Comparison of ENCODE assay signal across 11 cellular contexts in the genomic region with DNA sequence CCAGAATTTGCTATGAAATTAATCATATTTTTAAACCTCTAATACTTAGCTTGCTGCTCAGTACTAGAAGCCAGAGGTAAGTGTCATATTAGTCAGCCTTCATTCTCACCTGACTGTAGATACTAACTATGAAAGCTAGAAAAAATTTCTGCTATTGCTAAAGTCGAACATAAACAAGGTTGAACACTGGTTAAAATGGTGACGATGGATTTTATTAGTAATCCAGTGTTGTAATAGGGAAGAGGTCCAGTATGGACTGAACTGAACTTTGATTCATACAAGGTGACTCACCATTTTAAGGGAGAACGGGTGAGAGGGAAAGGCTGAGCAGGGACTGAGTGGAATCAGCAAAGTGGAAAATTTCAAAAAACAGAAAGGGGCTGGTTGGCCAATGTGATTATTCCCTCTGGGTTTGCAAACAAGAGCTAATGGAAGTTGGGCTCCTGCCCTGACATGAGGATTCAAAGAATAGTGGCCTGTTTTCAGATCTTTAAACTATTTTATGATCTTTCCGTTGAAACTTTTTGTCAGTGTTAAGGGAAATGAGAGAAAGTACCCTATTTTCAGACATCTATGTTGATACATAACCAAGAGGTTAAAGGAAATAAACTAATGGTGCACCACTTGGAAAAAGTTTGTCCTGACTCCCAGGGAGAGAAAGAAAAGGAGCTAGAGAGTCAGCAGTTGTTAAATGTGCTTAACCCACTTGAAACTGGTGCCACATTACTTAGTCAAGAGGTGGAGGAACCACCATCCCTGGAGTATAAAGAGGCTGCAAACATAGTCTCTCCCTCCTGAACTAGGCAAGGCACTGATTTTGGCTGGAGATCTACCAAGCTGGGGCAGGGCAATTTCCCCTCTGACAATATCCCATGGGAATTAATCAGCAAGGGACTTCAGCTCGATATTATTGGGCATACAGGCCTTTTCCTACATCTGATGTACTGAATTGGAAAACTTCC. TPM values are rescaled to one million over a fixed set of nuclear protein-coding genes. Genes with fewer than 3 reads are reported as not detected.
DNase-seq lines count a peak whose midpoint lies in the region; ATAC-seq and TF ChIP-seq lines count a peak whose summit lies in the region.
"Had no signal": no experiment of that assay in that cellular context is flagged by ENCODE, and none has a peak within 500 bp of the region (broad histone marks: within the 10 kb centered on the region; RNA-seq: fewer than 3 reads in every experiment).

No MANE protein-coding gene starts in this region.

- peak overlapping the region; percentile 85 for H3K27ac Mint-ChIP-seq in Caco-2 (ENCODE audit: unreplicated experiment)

- no peaks in the 10 kb centered on the region; the same call in 1 of the 2 replicates for H3K36me3 ChIP-seq in Caco-2 (ENCODE audit: control insufficient read depth, insufficient read depth, low read length)
- no peaks in the 10 kb centered on the region for H3K36me3 ChIP-seq in SK-N-SH (replicated peaks in 1 of 2; ENCODE audit: control insufficient read depth in 1 of 2, insufficient read depth in 2 of 2, low read length in 1 of 2)

- H4K20me1 ChIP-seq in SK-N-SH (ENCODE audit: insufficient read depth) = no peaks in the 10 kb centered on the region

- CTCF ChIA-PET in Caco-2 (lab: Charles Lee) (interaction anchor here (1.4 kb wide), 2 partner anchors 98 to 133 kb away, joined by 3 to 5 read pairs; no protein-coding TSS in a partner anchor), SK-N-SH (lab: Yijun Ruan, JAX) (interaction anchor here (1.5 kb wide), 2 partner anchors 15 to 98 kb away, joined by 4 to 7 read pairs; no protein-coding TSS in a partner anchor)

- no peak for ATAC-seq in HG03469 (IDR thresholded peaks at IDR 0.05; ENCODE audit: unreplicated experiment)

- no peaks in the 10 kb centered on the region for H3K9me3 ChIP-seq in Caco-2
- no peaks in the 10 kb centered on the region for H3K9me3 ChIP-seq in SK-N-SH

- peaks cover 48% of the 10 kb centered on the region for H3K4me1 Mint-ChIP-seq in Caco-2 (ENCODE audit: low read depth, unreplicated experiment)

- TSS peak; percentile 87 for BruUV-seq in Caco-2 (replicated peaks; lab: Mats Ljungman, UMichigan)

- intact Hi-C loops in Caco-2 (cut with micrococcal nuclease; ENCODE audit: unreplicated experiment) = loop anchor here (2.0 kb wide), 1 partner anchor 35 kb away; no protein-coding TSS in a partner anchor

- DNase-seq in Caco-2 = peak; percentile 63 to 69
- DNase-seq in SK-N-SH = no peak
- DNase-seq in fibroblast of the conjunctiva (ENCODE audit: low read depth) = peak; percentile 94
- peak; percentile 12 for DNase-seq in putamen (ENCODE audit: low spot score)
- no peak for DNase-seq in ecto neural progenitor cell (ENCODE audit: low spot score)
- no peak for DNase-seq in KBM-7
- DNase-seq in activated effector memory CD4-positive, alpha-beta T cell treated with anti-CD3 and anti-CD28 coated beads, Interleukin-2, amount 50 U/mL, for 16 hours = no peak
- DNase-seq: activated CD4-positive, alpha-beta T cell treated with anti-CD3 and anti-CD28 coated beads for 4 hours; DMS 273 treated with DMSO at 0.1 percent for 48 hours; NCI-H2029 treated with DMSO at 0.1 percent for 48 hours had no signal

- TF ChIP-seq EP300 in SK-N-SH (IDR thresholded peaks at IDR 0.05; ENCODE audit: borderline replicate concordance in 1 of 2, low read depth in 1 of 2, low read length in 1 of 2) = no peak

- H3K4me1 ChIP-seq in Caco-2 = peaks cover 51% of the 10 kb centered on the region
- peaks cover 0 to 8% of the 10 kb centered on the region in 2 experiments; a peak in 1 of 4 replicates for H3K4me1 ChIP-seq in SK-N-SH (ENCODE audit: control insufficient read depth in 1 of 2, insufficient read depth in 2 of 2, low read depth in 1 of 2, low read length in 1 of 2)

- POLR2A ChIA-PET in Caco-2 (lab: Charles Lee) (interaction anchor here (0.6 kb wide), 1 partner anchor 1200 kb away, joined by 11 read pairs; no protein-coding TSS in a partner anchor), SK-N-SH (lab: Yijun Ruan, JAX) (no interaction called here)

- peak overlapping the region; percentile 42 for H3K4me3 Mint-ChIP-seq in Caco-2 (ENCODE audit: unreplicated experiment)

- no peaks in the 10 kb centered on the region for H3K27me3 Mint-ChIP-seq in Caco-2 (ENCODE audit: insufficient read depth, unreplicated experiment)

- no peaks in the 10 kb centered on the region for H3K79me2 ChIP-seq in SK-N-SH (ENCODE audit: insufficient read depth)

- H3K36me3 Mint-ChIP-seq in Caco-2 (ENCODE audit: insufficient read depth, unreplicated experiment) = peaks cover 5% of the 10 kb centered on the region

- no peak overlapping the region for H3K9ac ChIP-seq in SK-N-SH

- H3K4me2 ChIP-seq in SK-N-SH = no peak overlapping the region

- no peak for TF ChIP-seq RAD21 in SK-N-SH (IDR thresholded peaks at IDR 0.05; ENCODE audit: low read length)

- in situ Hi-C loops in KBM-7 (cut with MboI; ENCODE audit: low pct_unique_long_range_greater_than_20kb, low sequenced_read_pairs) = no loop called here

- TF ChIP-seq CTCF in Caco-2 (IDR thresholded peaks at IDR 0.05; ENCODE audit: insufficient read depth in 1 of 2, low read depth in 1 of 2, low read length in 1 of 2, severe bottlenecking in 1 of 2, unreplicated experiment in 1 of 2) = no peak
- no peak for TF ChIP-seq CTCF in SK-N-SH (IDR thresholded peaks at IDR 0.05)

- no peaks in the 10 kb centered on the region for H3K27me3 ChIP-seq in Caco-2 (replicated peaks; ENCODE audit: control insufficient read depth, insufficient read depth, low read length)
- H3K27me3 ChIP-seq in SK-N-SH (ENCODE audit: insufficient read depth) = no peaks in the 10 kb centered on the region

- H3F3A ChIP-seq in SK-N-SH (replicated peaks; ENCODE audit: insufficient read depth) = no peaks in the 10 kb centered on the region

- H3K9me3 Mint-ChIP-seq in Caco-2 (ENCODE audit: unreplicated experiment) = peaks cover 9% of the 10 kb centered on the region

- peak overlapping the region in 1 of 2 experiments; percentile 31; a peak in 1 of 4 replicates for H3K27ac ChIP-seq in SK-N-SH (ENCODE audit: low read depth in 2 of 2, low read length in 1 of 2)

- WGBS in SK-N-SH (ENCODE audit: low lambda C conversion rate) = 18% methylated on average over 5 of the region's 5 CpGs

- 0 out of 2 replicates have a peak overlapping the region, but pooled peaks have one; percentile 16 for H2AFZ ChIP-seq in SK-N-SH (ENCODE audit: low read depth)

- H3K4me3 ChIP-seq in Caco-2 (ENCODE audit: low read depth, low read length) (no peak overlapping the region), SK-N-SH (ENCODE audit: low read depth in 2 of 2, low read length in 1 of 2) (no peak overlapping the region)

- H3K9me2 ChIP-seq in SK-N-SH = no peaks in the 10 kb centered on the region

TF ChIP-seq in SK-N-SH, 30 proteins besides CTCF, POLR2A, EP300 and RAD21:
- peak; percentile 40; the same call in 1 of the 2 replicates for TF ChIP-seq FOSL2 (IDR thresholded peaks at IDR 0.05; ENCODE audit: borderline replicate concordance, low read depth)
- no peak for TF ChIP-seq SMC3 (IDR thresholded peaks at IDR 0.05; ENCODE audit: low read depth, low read length)
- TF ChIP-seq JUND (IDR thresholded peaks at IDR 0.05) = peak; percentile 10; the same call in 1 of the 2 replicates
- TF ChIP-seq SIN3A (IDR thresholded peaks at IDR 0.05; ENCODE audit: borderline replicate concordance, low read depth, low read length) = no peak
- TF ChIP-seq, protein P1, sequence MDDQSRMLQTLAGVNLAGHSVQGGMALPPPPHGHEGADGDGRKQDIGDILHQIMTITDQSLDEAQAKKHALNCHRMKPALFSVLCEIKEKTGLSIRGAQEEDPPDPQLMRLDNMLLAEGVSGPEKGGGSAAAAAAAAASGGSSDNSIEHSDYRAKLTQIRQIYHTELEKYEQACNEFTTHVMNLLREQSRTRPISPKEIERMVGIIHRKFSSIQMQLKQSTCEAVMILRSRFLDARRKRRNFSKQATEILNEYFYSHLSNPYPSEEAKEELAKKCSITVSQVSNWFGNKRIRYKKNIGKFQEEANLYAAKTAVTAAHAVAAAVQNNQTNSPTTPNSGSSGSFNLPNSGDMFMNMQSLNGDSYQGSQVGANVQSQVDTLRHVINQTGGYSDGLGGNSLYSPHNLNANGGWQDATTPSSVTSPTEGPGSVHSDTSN (IDR thresholded peaks at IDR 0.05) = no peak

RNA-seq across cellular contexts. Expression of a gene that starts 15.3 kb away (rescaled TPM):
- total RNA-seq in Caco-2 (2022) = 27.1 and 28.4 TPM in 2 replicates
- polyA plus RNA-seq in SK-N-SH (2012; rRNA removed) = 1.2 and 1.3 TPM in 2 replicates
- polyA plus RNA-seq in SK-N-SH (2012; cell fraction: cytosol; rRNA removed) = 0.22 and 0.30 TPM in 2 replicates
- polyA plus RNA-seq in SK-N-SH (2012; cell fraction: nucleus; rRNA removed) = 9.8 and 11.9 TPM in 2 replicates

RNA-seq across cellular contexts. Expression of a gene that starts 55.7 kb away (rescaled TPM):
- 28.8 and 41.7 TPM in 2 replicates for total RNA-seq in Caco-2 (2022)
- not detected in 2 replicates for polyA plus RNA-seq in SK-N-SH (2012; rRNA removed)
- 0.06 TPM in 1 of 2 replicates, not detected in the other for polyA plus RNA-seq in SK-N-SH (2012; cell fraction: cytosol; rRNA removed)
- 0.07 TPM in 1 of 2 replicates, not detected in the other for polyA plus RNA-seq in SK-N-SH (2012; cell fraction: nucleus; rRNA removed)

Comparison
In these comparisons a context has a peak if more than half of its experiments do, and no peak if none do; other contexts are left out.
1. DNase-seq: peak in Caco-2 (2 of 2), fibroblast of the conjunctiva (single experiment) and putamen (single experiment); none in SK-N-SH (single experiment), ecto neural progenitor cell (single experiment), KBM-7 (single experiment) and activated effector memory CD4-positive, alpha-beta T cell treated with anti-CD3 and anti-CD28 coated beads, Interleukin-2, amount 50 U/mL, for 16 hours (single experiment).